14 cellular contexts compared by ENCODE assay signal in genomic region chr12:88325828-88326214, GRCh38.
DNase-seq lines count a peak whose midpoint lies in the region; ATAC-seq and TF ChIP-seq lines count a peak whose summit lies in the region.
"Had no signal": no experiment of that assay in that cellular context is flagged by ENCODE, and none has a peak within 500 bp of the region (broad histone marks: within the 10 kb centered on the region; RNA-seq: fewer than 3 reads in every experiment).

No MANE protein-coding gene starts in this region.

- H3K4me1 Mint-ChIP-seq in activated T-helper 2 cell treated with anti-CD3 and anti-CD28 coated beads, Interferon-gamma antibody, Interleukin-2, Interleukin-4, amounts not matched to agents 10 μg/mL and 5 μg/mL and 100 μg/mL, durations not matched to agents 14 hours and 24 hours and 36 hours (ENCODE audit: low read depth): no peaks in the 10 kb centered on the region

- TF ChIP-seq CTCF in AG04450 (IDR thresholded peaks at IDR 0.05; ENCODE audit: low read depth, low read length) (no peak), PC-3 (conservative IDR thresholded peaks at IDR 0.05; ENCODE audit: low read depth, low read length) (no peak), esophagus squamous epithelium (IDR thresholded peaks at IDR 0.05) (no peak)

- no peaks in the 10 kb centered on the region for H3K36me3 ChIP-seq in PC-3 (ENCODE audit: low read depth, low read length)
- H3K36me3 ChIP-seq in esophagus squamous epithelium: no peaks in the 10 kb centered on the region

- no peaks in the 10 kb centered on the region for H3K36me3 Mint-ChIP-seq in activated T-helper 2 cell treated with anti-CD3 and anti-CD28 coated beads, Interferon-gamma antibody, Interleukin-2, Interleukin-4, amounts not matched to agents 10 μg/mL and 5 μg/mL and 100 μg/mL, durations not matched to agents 14 hours and 24 hours and 36 hours (ENCODE audit: low read depth)
- H3K36me3 Mint-ChIP-seq: activated CD4-positive, alpha-beta memory T cell treated with anti-CD3 and anti-CD28 coated beads for 36 hours; natural killer cell treated with Interleukin-12 subunit alpha and Interleukin-12 subunit beta and Interleukin-15 and Interleukin-18, amount 100 ng/mL, for 72 hours had no signal

- no peak overlapping the region for H3K4me3 ChIP-seq in AG04450 (ENCODE audit: low read depth, low read length)
- H3K4me3 ChIP-seq in PC-3 (ENCODE audit: low read length): no peak overlapping the region
- H3K4me3 ChIP-seq in esophagus squamous epithelium: peak overlapping the region in 1 of 4 donors; percentile 7

- 40 to 43% methylated on average over 4 of the region's 4 CpGs for WGBS in esophagus squamous epithelium, 2 donors

- no peak overlapping the region for H3K4me3 Mint-ChIP-seq in activated T-helper 2 cell treated with anti-CD3 and anti-CD28 coated beads, Interferon-gamma antibody, Interleukin-2, Interleukin-4, amounts not matched to agents 10 μg/mL and 5 μg/mL and 100 μg/mL, durations not matched to agents 14 hours and 24 hours and 36 hours (ENCODE audit: low read depth)
- H3K4me3 Mint-ChIP-seq: activated CD4-positive, alpha-beta memory T cell treated with anti-CD3 and anti-CD28 coated beads for 36 hours; natural killer cell treated with Interleukin-12 subunit alpha and Interleukin-12 subunit beta and Interleukin-15 and Interleukin-18, amount 100 ng/mL, for 72 hours had no signal

- CTCF ChIA-PET in AG04450 (lab: Charles Lee): no interaction called here
- CTCF ChIA-PET in PC-3 (lab: Charles Lee): no interaction called here

- DNase-seq in AG04450 (ENCODE audit: low read depth, low spot score) (peak; percentile 20), PC-3 (peak; percentile 8), esophagus squamous epithelium (lab: John Stamatoyannopoulos, UW) (no peak), myocyte (ENCODE audit: low read depth) (peak; percentile 37)
- DNase-seq in stimulated activated CD4-positive, alpha-beta T cell treated with anti-CD3 and anti-CD28 coated beads, Interleukin-12 subunit alpha, Interleukin-12 subunit beta, amount 100 ng/mL, for 4 hours: no peak
- no peak for DNase-seq in activated T-helper 2 cell treated with anti-CD3 and anti-CD28 coated beads, Interferon-gamma antibody, Interleukin-2, Interleukin-4, amounts not matched to agents 10 μg/mL and 5 μg/mL and 100 μg/mL, durations not matched to agents 14 hours and 24 hours and 36 hours (ENCODE audit: low spot score)
- DNase-seq: activated CD4-positive, alpha-beta memory T cell treated with anti-CD3 and anti-CD28 coated beads for 36 hours; Caco-2; effector CD4-positive, alpha-beta T cell; SHP77 treated with DMSO at 0.1 percent for 48 hours; small intestine had no signal

- H4K20me1 ChIP-seq in PC-3 (ENCODE audit: low read length): no peaks in the 10 kb centered on the region

- TF ChIP-seq POLR2A in esophagus squamous epithelium (IDR thresholded peaks at IDR 0.05): no peak

- no peaks in the 10 kb centered on the region for H3K9me3 Mint-ChIP-seq in activated T-helper 2 cell treated with anti-CD3 and anti-CD28 coated beads, Interferon-gamma antibody, Interleukin-2, Interleukin-4, amounts not matched to agents 10 μg/mL and 5 μg/mL and 100 μg/mL, durations not matched to agents 14 hours and 24 hours and 36 hours
- H3K9me3 Mint-ChIP-seq: activated CD4-positive, alpha-beta memory T cell treated with anti-CD3 and anti-CD28 coated beads for 36 hours had no signal

- POLR2A ChIA-PET in AG04450 (lab: Yijun Ruan, JAX) (interaction anchor here (1.3 to 2.2 kb wide), 3 partner anchors 9 to 118 kb away, joined by 4 to 9 read pairs (median 4); no protein-coding TSS in a partner anchor), PC-3 (lab: Charles Lee; ENCODE audit: unreplicated experiment) (interaction anchor here (0.5 kb wide), 1 partner anchor 1027 kb away, joined by 3 read pairs; no protein-coding TSS in a partner anchor)

- BruUV-seq in PC-3 (replicated peaks; lab: Mats Ljungman, UMichigan): no TSS peak

- no peaks in the 10 kb centered on the region for H3K79me2 ChIP-seq in PC-3 (ENCODE audit: low read length)

- H3K27ac Mint-ChIP-seq in activated T-helper 2 cell treated with anti-CD3 and anti-CD28 coated beads, Interferon-gamma antibody, Interleukin-2, Interleukin-4, amounts not matched to agents 10 μg/mL and 5 μg/mL and 100 μg/mL, durations not matched to agents 14 hours and 24 hours and 36 hours: no peak overlapping the region
- H3K27ac Mint-ChIP-seq: activated CD4-positive, alpha-beta memory T cell treated with anti-CD3 and anti-CD28 coated beads for 36 hours; natural killer cell treated with Interleukin-12 subunit alpha and Interleukin-12 subunit beta and Interleukin-15 and Interleukin-18, amount 100 ng/mL, for 72 hours had no signal

- peaks cover 22% of the 10 kb centered on the region for H3K4me1 ChIP-seq in PC-3 (ENCODE audit: insufficient read depth, low read length)
- peaks cover 13 to 57% (median 17%) of the 10 kb centered on the region in 3 donors for H3K4me1 ChIP-seq in esophagus squamous epithelium

- no peak overlapping the region for H2AFZ ChIP-seq in PC-3 (ENCODE audit: low read length)

- peaks cover 5% of the 10 kb centered on the region for H3K27me3 Mint-ChIP-seq in activated T-helper 2 cell treated with anti-CD3 and anti-CD28 coated beads, Interferon-gamma antibody, Interleukin-2, Interleukin-4, amounts not matched to agents 10 μg/mL and 5 μg/mL and 100 μg/mL, durations not matched to agents 14 hours and 24 hours and 36 hours (ENCODE audit: low read depth)
- H3K27me3 Mint-ChIP-seq: activated CD4-positive, alpha-beta memory T cell treated with anti-CD3 and anti-CD28 coated beads for 36 hours; natural killer cell treated with Interleukin-12 subunit alpha and Interleukin-12 subunit beta and Interleukin-15 and Interleukin-18, amount 100 ng/mL, for 72 hours had no signal

- no peak for ATAC-seq in PC-3
- ATAC-seq in GM21528 (IDR thresholded peaks at IDR 0.05; ENCODE audit: low FRiP score, unreplicated experiment): no peak
- ATAC-seq in HG03571 (IDR thresholded peaks at IDR 0.05; ENCODE audit: unreplicated experiment): no peak
- ATAC-seq: natural killer cell treated with Interleukin-12 subunit alpha and Interleukin-12 subunit beta and Interleukin-15 and Interleukin-18, amount 100 ng/mL, for 72 hours had no signal

- H3K4me2 ChIP-seq in PC-3 (ENCODE audit: low read length): peak overlapping the region; percentile 67

- H3K9me2 ChIP-seq in PC-3 (replicated peaks; ENCODE audit: low read length): 0 out of 2 replicates have a peak, but pooled peaks cover 3% of the 10 kb centered on the region

- intact Hi-C loops in PC-3 (cut with micrococcal nuclease) (loop anchor here (2.0 kb wide), 1 partner anchor 75 kb away; no protein-coding TSS in a partner anchor), esophagus squamous epithelium (cut with DNase I) (no loop called here)
- intact Hi-C loops in activated T-helper 2 cell treated with anti-CD3 and anti-CD28 coated beads, Interferon-gamma antibody, Interleukin-2, Interleukin-4, amounts not matched to agents 10 μg/mL and 5 μg/mL and 100 μg/mL, durations not matched to agents 14 hours and 24 hours and 36 hours (cut with micrococcal nuclease): no loop called here

- no peaks in the 10 kb centered on the region for H3K9me3 ChIP-seq in AG04450 (ENCODE audit: control insufficient read depth, insufficient read depth, low read length)
- H3K9me3 ChIP-seq in PC-3 (ENCODE audit: low read length): no peaks in the 10 kb centered on the region
- H3K9me3 ChIP-seq in esophagus squamous epithelium: no peaks in the 10 kb centered on the region
- H3K9me3 ChIP-seq: Caco-2 had no signal

- H3K27me3 ChIP-seq in AG04450 (ENCODE audit: control insufficient read depth, insufficient read depth, low read length): no peaks in the 10 kb centered on the region
- no peaks in the 10 kb centered on the region for H3K27me3 ChIP-seq in PC-3 (ENCODE audit: low read length)
- H3K27me3 ChIP-seq in esophagus squamous epithelium: no peaks in the 10 kb centered on the region

- no peaks in the 10 kb centered on the region for H3F3A ChIP-seq in PC-3 (ENCODE audit: low read length, unreplicated experiment)

- peak overlapping the region; percentile 73 for H3K9ac ChIP-seq in PC-3 (ENCODE audit: low read length)

- H3K27ac ChIP-seq in AG04450 (ENCODE audit: low read depth, low read length) (no peak overlapping the region), PC-3 (ENCODE audit: low read length) (peak overlapping the region; percentile 96), esophagus squamous epithelium (peak overlapping the region; percentile 35 to 81 (median 74))

Comparison
In these comparisons a context has a peak if more than half of its experiments do, and no peak if none do; other contexts are left out.
1. DNase-seq: peak in AG04450 (single experiment), PC-3 (single experiment) and myocyte (single experiment); none in esophagus squamous epithelium (single experiment), stimulated activated CD4-positive, alpha-beta T cell treated with anti-CD3 and anti-CD28 coated beads, Interleukin-12 subunit alpha, Interleukin-12 subunit beta, amount 100 ng/mL, for 4 hours (single experiment) and activated T-helper 2 cell treated with anti-CD3 and anti-CD28 coated beads, Interferon-gamma antibody, Interleukin-2, Interleukin-4, amounts not matched to agents 10 μg/mL and 5 μg/mL and 100 μg/mL, durations not matched to agents 14 hours and 24 hours and 36 hours (single experiment).